In genomic region chr9:16455842-16456241, GRCh38 we compare ENCODE assay signal across 8 cellular contexts.
"Had no signal": no experiment of that assay in that cellular context is flagged by ENCODE, and none has a peak within 500 bp of the region (broad histone marks: within the 10 kb centered on the region; RNA-seq: fewer than 3 reads in every experiment).

No MANE protein-coding gene starts in this region.

- H3K27ac ChIP-seq: GM23248 had no signal

- H3K36me3 ChIP-seq: HAP-1 had no signal

- H3K4me3 ChIP-seq: GM23248, GM23338, HAP-1 had no signal

- H3K4me1 ChIP-seq: HAP-1 had no signal

- H3K9me3 ChIP-seq: HAP-1 had no signal

- DNase-seq: GM23248, GOT3, H7, H9, HCEC 1CT, HFFc6 had no signal
